Comparison of ENCODE assay signal across 21 cellular contexts in the genomic region with DNA sequence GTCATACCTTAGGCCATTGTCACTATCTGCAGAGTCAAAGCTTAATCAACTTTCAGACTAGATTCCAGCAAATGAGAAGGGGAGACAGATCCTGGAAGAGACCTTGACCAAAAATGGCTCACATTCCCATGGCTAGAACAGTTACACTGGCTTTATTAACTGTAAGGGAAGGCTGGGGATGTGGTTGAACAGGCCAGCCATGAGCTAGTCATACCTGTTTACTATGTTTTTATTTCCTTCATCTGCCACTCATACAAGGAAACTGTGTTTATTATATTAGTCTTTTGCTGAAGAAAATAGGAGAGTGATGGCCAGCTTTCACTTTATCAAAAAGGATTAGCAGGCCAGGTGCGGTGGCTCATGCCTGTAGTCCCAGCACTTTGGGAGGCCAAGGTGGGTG.
"Had no signal": no experiment of that assay in that cellular context is flagged by ENCODE, and none has a peak within 500 bp of the region (broad histone marks: within the 10 kb centered on the region; RNA-seq: fewer than 3 reads in every experiment).

No MANE protein-coding gene starts in this region.

- H3K27ac ChIP-seq: colonic mucosa, esophagus squamous epithelium, ovary, psoas muscle, skin epidermis, spleen, testis, tibial artery had no signal

- H3K36me3 ChIP-seq: colonic mucosa, esophagus squamous epithelium, ovary, spleen, tibial artery had no signal

- H3K27me3 ChIP-seq: colonic mucosa, esophagus squamous epithelium, ovary, spleen, testis, tibial artery had no signal

- DNase-seq: colonic mucosa; effector CD8-positive, alpha-beta T cell; endodermal cell; esophagus squamous epithelium; left ventricle myocardium superior; mesendoderm; naive thymus-derived CD8-positive, alpha-beta T cell; occipital lobe; ovary; posterior cingulate gyrus; psoas muscle; right cardiac atrium; spleen; stimulated activated CD4-positive, alpha-beta T cell treated with anti-CD3 and anti-CD28 coated beads, Interleukin-4, amount 100 ng/mL, for 4 hours; stimulated activated naive CD8-positive, alpha-beta T cell treated with anti-CD3 and anti-CD28 coated beads, Interleukin-15, Interleukin-2, amounts not matched to agents 100 U/mL and 50 U/mL, for 24 hours; testis; tibial artery had no signal

- H3K4me1 ChIP-seq: colonic mucosa, esophagus squamous epithelium, psoas muscle, spleen, testis had no signal

- FAIRE-seq: frontal cortex, keratinocyte had no signal

- H3K9me3 ChIP-seq: colonic mucosa, ovary, testis had no signal

- H3K4me3 ChIP-seq: colonic mucosa, esophagus squamous epithelium, lung, ovary, psoas muscle, skin epidermis, spleen, testis, tibial artery had no signal
